8 cellular contexts compared by ENCODE assay signal in the genomic region with DNA sequence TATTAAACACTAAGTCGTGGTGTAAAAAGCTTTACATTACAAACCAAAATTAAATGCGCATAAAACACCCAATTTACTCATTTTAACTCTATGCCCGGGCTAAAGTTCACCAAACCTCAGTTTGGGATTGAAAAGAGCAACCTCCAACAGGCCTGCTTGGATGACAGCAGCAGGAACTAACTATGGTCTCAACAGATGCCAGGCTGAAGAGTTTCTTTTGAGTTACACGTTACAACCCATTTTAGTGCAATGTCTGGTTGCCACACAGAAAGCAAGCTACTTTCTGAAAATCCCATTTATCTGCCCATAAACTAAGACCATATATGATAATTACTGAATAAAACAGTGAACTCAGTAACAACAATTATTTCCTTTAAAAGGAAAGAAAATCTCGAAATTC. TPM values are rescaled to one million over a fixed set of nuclear protein-coding genes. Genes with fewer than 3 reads are reported as not detected.
DNase-seq lines count a peak whose midpoint lies in the region; ATAC-seq and TF ChIP-seq lines count a peak whose summit lies in the region.

No MANE protein-coding gene starts in this region.

- WGBS in aorta, 2 donors = 51 to 75% methylated on average over 5 of the region's 5 CpGs

- TF ChIP-seq CTCF in left ventricle myocardium inferior (IDR thresholded peaks at IDR 0.05; ENCODE audit: borderline replicate concordance) = no peak
- no peak for TF ChIP-seq CTCF in brain microvascular endothelial cell (IDR thresholded peaks at IDR 0.05; ENCODE audit: low read depth, low read length, missing control alignments)

- peak overlapping the region; percentile 85 for H3K9ac ChIP-seq in mucosa of stomach (ENCODE audit: low read length)

- H3K9me3 ChIP-seq in left ventricle myocardium inferior (replicated peaks) (no peaks in the 10 kb centered on the region), mucosa of stomach (ENCODE audit: control insufficient read depth, low read length) (no peaks in the 10 kb centered on the region), aorta (ENCODE audit: control insufficient read depth, low read length) (no peaks in the 10 kb centered on the region)

- DNase-seq in left ventricle myocardium inferior = no peak
- no peak for DNase-seq in Right ventricle myocardium inferior (ENCODE audit: missing footprints)
- no peak for DNase-seq in brain microvascular endothelial cell
- DNase-seq in aorta = no peak
- DNase-seq in HuH-7 (ENCODE audit: low spot score) = no peak
- DNase-seq in DMS114 treated with DMSO at 0.1 percent for 48 hours (lab: John Stamatoyannopoulos, UW; ENCODE audit: unreplicated experiment) = no peak

- H3K4me3 ChIP-seq in left ventricle myocardium inferior = peak overlapping the region; percentile 91
- H3K4me3 ChIP-seq in brain microvascular endothelial cell (ENCODE audit: low read depth, low read length) = peak overlapping the region; percentile 75
- no peak overlapping the region for H3K4me3 ChIP-seq in mucosa of stomach (ENCODE audit: low read length)
- H3K4me3 ChIP-seq in aorta (ENCODE audit: low read length in 2 of 2) = peak overlapping the region; percentile 94

- intact Hi-C loops in left ventricle myocardium inferior (cut with micrococcal nuclease) (no loop called here), Right ventricle myocardium inferior (cut with DNase I) (no loop called here), aorta (cut with DNase I) (no loop called here)

- peaks cover 66% of the 10 kb centered on the region for H3K4me1 ChIP-seq in left ventricle myocardium inferior
- peaks cover 6% of the 10 kb centered on the region for H3K4me1 ChIP-seq in mucosa of stomach (ENCODE audit: control insufficient read depth, insufficient read depth, low read length)
- H3K4me1 ChIP-seq in aorta (ENCODE audit: control insufficient read depth in 1 of 2, insufficient read depth in 2 of 2, low read length in 2 of 2) = peaks cover 2 to 3% of the 10 kb centered on the region in 2 donors

- H3K36me3 ChIP-seq in left ventricle myocardium inferior = peaks cover 11% of the 10 kb centered on the region
- H3K36me3 ChIP-seq in brain microvascular endothelial cell (replicated peaks) = no peaks in the 10 kb centered on the region
- H3K36me3 ChIP-seq in mucosa of stomach (ENCODE audit: control insufficient read depth, insufficient read depth, low read length) = no peaks in the 10 kb centered on the region
- H3K36me3 ChIP-seq in aorta (ENCODE audit: control insufficient read depth in 1 of 2, insufficient read depth in 2 of 2, low read length in 1 of 2) = no peaks in the 10 kb centered on the region

- H3K27me3 ChIP-seq in left ventricle myocardium inferior (ENCODE audit: low read depth) = no peaks in the 10 kb centered on the region
- H3K27me3 ChIP-seq in brain microvascular endothelial cell (replicated peaks) = no peaks in the 10 kb centered on the region
- H3K27me3 ChIP-seq in mucosa of stomach (ENCODE audit: control insufficient read depth, insufficient read depth, low read length) = peaks cover 12% of the 10 kb centered on the region
- no peaks in the 10 kb centered on the region for H3K27me3 ChIP-seq in aorta (ENCODE audit: control insufficient read depth in 1 of 2, insufficient read depth in 2 of 2, low read length in 1 of 2)

- in situ Hi-C loops in brain microvascular endothelial cell (cut with HindIII; ENCODE audit: low pct_ligation_motif_present, low sequenced_read_pairs) = no loop called here

- no peak for ATAC-seq in Right ventricle myocardium inferior
- ATAC-seq in aorta (ENCODE audit: low FRiP score) = no peak
- no peak for ATAC-seq in HG03135 (IDR thresholded peaks at IDR 0.05; ENCODE audit: unreplicated experiment)

- H3K27ac ChIP-seq in left ventricle myocardium inferior (replicated peaks) = peak overlapping the region; percentile 96
- H3K27ac ChIP-seq in brain microvascular endothelial cell = no peak overlapping the region
- H3K27ac ChIP-seq in aorta (ENCODE audit: low read depth in 1 of 2, low read length in 2 of 2) = no peak overlapping the region

RNA-seq across cellular contexts. Expression of gene SATB1, which starts 2.2 kb away (rescaled TPM):
- total RNA-seq in left ventricle myocardium inferior = 44.3 TPM
- total RNA-seq in Right ventricle myocardium inferior = 41.6 TPM
- 10 to 100 TPM; 37.2 to 41.1 TPM for total RNA-seq in aorta
- polyA plus RNA-seq in aorta = 10 to 100 TPM; 10.8 to 17.0 TPM
